1 cellular context compared by ENCODE assay signal in the genomic region with DNA sequence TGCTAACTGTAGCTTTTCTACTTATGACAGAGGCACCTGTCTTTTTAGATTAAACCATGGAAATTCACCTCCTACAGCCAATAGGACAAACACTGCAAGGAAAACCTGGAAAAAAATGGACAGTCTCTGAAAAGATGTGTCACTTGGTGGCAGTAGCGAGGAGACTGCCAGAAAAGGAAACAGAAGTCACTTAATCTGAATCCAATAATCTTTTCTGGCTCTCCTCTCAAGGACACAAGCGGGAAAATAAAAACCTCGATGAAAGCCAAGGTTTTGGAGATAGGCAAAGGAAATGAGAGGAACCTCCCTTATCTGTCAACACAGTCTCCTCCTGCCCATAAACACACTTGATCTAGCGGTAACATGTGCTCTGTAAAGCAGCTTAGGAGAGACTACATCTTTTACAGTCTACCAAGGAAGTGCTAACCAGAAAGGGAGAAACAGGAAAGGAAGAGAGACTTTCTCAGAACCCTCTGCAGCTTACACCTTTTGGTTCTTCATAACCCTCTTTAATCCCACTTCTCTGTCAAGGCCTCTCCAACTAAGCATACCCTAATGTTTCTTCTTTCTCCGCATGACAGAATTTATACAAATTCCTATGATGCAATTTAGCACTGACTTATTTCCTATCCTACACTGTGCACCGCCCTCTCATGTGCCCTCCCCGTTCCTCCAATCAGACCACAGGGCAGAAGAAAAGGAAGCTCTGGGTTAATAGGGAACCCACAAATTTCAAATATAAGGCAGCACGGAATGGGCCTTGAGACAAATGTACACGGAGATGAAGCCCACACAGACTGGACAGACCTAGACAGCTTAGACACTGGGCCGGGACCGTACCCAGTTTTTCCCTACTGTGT.
TF ChIP-seq lines count a peak whose summit lies in the region.

No MANE protein-coding gene starts in this region.

TF ChIP-seq in HepG2, 621 proteins besides CTCF, POLR2A, EP300 and RAD21 (continued from another document and continues in another):
- TF ChIP-seq, protein P1, sequence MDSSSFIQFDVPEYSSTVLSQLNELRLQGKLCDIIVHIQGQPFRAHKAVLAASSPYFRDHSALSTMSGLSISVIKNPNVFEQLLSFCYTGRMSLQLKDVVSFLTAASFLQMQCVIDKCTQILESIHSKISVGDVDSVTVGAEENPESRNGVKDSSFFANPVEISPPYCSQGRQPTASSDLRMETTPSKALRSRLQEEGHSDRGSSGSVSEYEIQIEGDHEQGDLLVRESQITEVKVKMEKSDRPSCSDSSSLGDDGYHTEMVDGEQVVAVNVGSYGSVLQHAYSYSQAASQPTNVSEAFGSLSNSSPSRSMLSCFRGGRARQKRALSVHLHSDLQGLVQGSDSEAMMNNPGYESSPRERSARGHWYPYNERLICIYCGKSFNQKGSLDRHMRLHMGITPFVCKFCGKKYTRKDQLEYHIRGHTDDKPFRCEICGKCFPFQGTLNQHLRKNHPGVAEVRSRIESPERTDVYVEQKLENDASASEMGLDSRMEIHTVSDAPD (CRISPR knock-in tag; IDR thresholded peaks at IDR 0.05) = no peak
- no peak for TF ChIP-seq ZNF350 (CRISPR knock-in tag; IDR thresholded peaks at IDR 0.05; ENCODE audit: borderline replicate concordance, low read depth)
- no peak for TF ChIP-seq ZNF20 (CRISPR knock-in tag; IDR thresholded peaks at IDR 0.05)
- TF ChIP-seq, protein P2, sequence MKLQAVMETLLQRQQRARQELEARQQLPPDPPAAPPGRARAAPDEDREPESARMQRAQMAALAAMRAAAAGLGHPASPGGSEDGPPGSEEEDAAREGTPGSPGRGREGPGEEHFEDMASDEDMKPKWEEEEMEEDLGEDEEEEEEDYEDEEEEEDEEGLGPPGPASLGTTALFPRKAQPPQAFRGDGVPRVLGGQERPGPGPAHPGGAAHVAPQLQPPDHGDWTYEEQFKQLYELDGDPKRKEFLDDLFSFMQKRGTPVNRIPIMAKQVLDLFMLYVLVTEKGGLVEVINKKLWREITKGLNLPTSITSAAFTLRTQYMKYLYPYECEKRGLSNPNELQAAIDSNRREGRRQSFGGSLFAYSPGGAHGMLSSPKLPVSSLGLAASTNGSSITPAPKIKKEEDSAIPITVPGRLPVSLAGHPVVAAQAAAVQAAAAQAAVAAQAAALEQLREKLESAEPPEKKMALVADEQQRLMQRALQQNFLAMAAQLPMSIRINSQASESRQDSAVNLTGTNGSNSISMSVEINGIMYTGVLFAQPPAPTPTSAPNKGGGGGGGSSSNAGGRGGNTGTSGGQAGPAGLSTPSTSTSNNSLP (IDR thresholded peaks at IDR 0.05; ENCODE audit: low read depth, low read length) = peak; percentile 53; the same call in 1 of the 2 replicates
- TF ChIP-seq FOXJ3 (CRISPR knock-in tag; IDR thresholded peaks at IDR 0.05; ENCODE audit: borderline replicate concordance) = 0 out of 2 replicates have a peak, but pooled peaks have one; percentile 15
- TF ChIP-seq CHD4 (IDR thresholded peaks at IDR 0.05; ENCODE audit: borderline replicate concordance, low read length) = no peak
- TF ChIP-seq, protein P3, sequence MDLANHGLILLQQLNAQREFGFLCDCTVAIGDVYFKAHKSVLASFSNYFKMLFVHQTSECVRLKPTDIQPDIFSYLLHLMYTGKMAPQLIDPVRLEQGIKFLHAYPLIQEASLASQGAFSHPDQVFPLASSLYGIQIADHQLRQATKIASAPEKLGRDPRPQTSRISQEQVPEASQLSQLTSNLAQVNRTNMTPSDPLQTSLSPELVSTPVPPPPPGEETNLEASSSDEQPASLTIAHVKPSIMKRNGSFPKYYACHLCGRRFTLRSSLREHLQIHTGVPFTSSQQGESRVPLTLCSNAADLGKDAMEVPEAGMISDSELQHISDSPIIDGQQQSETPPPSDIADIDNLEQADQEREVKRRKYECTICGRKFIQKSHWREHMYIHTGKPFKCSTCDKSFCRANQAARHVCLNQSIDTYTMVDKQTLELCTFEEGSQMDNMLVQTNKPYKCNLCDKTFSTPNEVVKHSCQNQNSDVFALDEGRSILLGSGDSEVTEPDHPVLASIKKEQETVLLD (CRISPR knock-in tag; IDR thresholded peaks at IDR 0.05; ENCODE audit: low read depth) = no peak
- TF ChIP-seq RARG (CRISPR knock-in tag; IDR thresholded peaks at IDR 0.05; ENCODE audit: low read depth) = no peak
- TF ChIP-seq TEAD3 (CRISPR knock-in tag; optimal IDR thresholded peaks at IDR 0.05; ENCODE audit: borderline replicate concordance) = no peak
- TF ChIP-seq, protein P4, sequence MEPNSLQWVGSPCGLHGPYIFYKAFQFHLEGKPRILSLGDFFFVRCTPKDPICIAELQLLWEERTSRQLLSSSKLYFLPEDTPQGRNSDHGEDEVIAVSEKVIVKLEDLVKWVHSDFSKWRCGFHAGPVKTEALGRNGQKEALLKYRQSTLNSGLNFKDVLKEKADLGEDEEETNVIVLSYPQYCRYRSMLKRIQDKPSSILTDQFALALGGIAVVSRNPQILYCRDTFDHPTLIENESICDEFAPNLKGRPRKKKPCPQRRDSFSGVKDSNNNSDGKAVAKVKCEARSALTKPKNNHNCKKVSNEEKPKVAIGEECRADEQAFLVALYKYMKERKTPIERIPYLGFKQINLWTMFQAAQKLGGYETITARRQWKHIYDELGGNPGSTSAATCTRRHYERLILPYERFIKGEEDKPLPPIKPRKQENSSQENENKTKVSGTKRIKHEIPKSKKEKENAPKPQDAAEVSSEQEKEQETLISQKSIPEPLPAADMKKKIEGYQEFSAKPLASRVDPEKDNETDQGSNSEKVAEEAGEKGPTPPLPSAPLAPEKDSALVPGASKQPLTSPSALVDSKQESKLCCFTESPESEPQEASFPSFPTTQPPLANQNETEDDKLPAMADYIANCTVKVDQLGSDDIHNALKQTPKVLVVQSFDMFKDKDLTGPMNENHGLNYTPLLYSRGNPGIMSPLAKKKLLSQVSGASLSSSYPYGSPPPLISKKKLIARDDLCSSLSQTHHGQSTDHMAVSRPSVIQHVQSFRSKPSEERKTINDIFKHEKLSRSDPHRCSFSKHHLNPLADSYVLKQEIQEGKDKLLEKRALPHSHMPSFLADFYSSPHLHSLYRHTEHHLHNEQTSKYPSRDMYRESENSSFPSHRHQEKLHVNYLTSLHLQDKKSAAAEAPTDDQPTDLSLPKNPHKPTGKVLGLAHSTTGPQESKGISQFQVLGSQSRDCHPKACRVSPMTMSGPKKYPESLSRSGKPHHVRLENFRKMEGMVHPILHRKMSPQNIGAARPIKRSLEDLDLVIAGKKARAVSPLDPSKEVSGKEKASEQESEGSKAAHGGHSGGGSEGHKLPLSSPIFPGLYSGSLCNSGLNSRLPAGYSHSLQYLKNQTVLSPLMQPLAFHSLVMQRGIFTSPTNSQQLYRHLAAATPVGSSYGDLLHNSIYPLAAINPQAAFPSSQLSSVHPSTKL (CRISPR knock-in tag; IDR thresholded peaks at IDR 0.05) = no peak
- TF ChIP-seq, protein P5, sequence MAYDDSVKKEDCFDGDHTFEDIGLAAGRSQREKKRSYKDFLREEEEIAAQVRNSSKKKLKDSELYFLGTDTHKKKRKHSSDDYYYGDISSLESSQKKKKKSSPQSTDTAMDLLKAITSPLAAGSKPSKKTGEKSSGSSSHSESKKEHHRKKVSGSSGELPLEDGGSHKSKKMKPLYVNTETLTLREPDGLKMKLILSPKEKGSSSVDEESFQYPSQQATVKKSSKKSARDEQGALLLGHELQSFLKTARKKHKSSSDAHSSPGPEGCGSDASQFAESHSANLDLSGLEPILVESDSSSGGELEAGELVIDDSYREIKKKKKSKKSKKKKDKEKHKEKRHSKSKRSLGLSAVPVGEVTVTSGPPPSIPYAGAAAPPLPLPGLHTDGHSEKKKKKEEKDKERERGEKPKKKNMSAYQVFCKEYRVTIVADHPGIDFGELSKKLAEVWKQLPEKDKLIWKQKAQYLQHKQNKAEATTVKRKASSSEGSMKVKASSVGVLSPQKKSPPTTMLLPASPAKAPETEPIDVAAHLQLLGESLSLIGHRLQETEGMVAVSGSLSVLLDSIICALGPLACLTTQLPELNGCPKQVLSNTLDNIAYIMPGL (CRISPR knock-in tag; IDR thresholded peaks at IDR 0.05; ENCODE audit: borderline replicate concordance in 1 of 2, low read depth in 1 of 2) = peak; percentile 29 to 39; a peak in 2 of 4 replicates
- no peak for TF ChIP-seq KLF12 (CRISPR knock-in tag; IDR thresholded peaks at IDR 0.05; ENCODE audit: borderline replicate concordance)
- TF ChIP-seq, protein P6, sequence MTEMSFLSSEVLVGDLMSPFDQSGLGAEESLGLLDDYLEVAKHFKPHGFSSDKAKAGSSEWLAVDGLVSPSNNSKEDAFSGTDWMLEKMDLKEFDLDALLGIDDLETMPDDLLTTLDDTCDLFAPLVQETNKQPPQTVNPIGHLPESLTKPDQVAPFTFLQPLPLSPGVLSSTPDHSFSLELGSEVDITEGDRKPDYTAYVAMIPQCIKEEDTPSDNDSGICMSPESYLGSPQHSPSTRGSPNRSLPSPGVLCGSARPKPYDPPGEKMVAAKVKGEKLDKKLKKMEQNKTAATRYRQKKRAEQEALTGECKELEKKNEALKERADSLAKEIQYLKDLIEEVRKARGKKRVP (CRISPR knock-in tag; IDR thresholded peaks at IDR 0.05) = no peak
- TF ChIP-seq, protein P7, sequence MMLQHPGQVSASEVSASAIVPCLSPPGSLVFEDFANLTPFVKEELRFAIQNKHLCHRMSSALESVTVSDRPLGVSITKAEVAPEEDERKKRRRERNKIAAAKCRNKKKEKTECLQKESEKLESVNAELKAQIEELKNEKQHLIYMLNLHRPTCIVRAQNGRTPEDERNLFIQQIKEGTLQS (CRISPR knock-in tag; IDR thresholded peaks at IDR 0.05) = no peak
- no peak for TF ChIP-seq HOXA5 (CRISPR knock-in tag; IDR thresholded peaks at IDR 0.05)
- TF ChIP-seq, protein P8, sequence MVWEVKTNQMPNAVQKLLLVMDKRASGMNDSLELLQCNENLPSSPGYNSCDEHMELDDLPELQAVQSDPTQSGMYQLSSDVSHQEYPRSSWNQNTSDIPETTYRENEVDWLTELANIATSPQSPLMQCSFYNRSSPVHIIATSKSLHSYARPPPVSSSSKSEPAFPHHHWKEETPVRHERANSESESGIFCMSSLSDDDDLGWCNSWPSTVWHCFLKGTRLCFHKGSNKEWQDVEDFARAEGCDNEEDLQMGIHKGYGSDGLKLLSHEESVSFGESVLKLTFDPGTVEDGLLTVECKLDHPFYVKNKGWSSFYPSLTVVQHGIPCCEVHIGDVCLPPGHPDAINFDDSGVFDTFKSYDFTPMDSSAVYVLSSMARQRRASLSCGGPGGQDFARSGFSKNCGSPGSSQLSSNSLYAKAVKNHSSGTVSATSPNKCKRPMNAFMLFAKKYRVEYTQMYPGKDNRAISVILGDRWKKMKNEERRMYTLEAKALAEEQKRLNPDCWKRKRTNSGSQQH (CRISPR knock-in tag; IDR thresholded peaks at IDR 0.05; ENCODE audit: low read depth) = no peak
- TF ChIP-seq, protein P9, sequence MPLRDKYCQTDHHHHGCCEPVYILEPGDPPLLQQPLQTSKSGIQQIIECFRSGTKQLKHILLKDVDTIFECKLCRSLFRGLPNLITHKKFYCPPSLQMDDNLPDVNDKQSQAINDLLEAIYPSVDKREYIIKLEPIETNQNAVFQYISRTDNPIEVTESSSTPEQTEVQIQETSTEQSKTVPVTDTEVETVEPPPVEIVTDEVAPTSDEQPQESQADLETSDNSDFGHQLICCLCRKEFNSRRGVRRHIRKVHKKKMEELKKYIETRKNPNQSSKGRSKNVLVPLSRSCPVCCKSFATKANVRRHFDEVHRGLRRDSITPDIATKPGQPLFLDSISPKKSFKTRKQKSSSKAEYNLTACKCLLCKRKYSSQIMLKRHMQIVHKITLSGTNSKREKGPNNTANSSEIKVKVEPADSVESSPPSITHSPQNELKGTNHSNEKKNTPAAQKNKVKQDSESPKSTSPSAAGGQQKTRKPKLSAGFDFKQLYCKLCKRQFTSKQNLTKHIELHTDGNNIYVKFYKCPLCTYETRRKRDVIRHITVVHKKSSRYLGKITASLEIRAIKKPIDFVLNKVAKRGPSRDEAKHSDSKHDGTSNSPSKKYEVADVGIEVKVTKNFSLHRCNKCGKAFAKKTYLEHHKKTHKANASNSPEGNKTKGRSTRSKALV (CRISPR knock-in tag; IDR thresholded peaks at IDR 0.05) = no peak
- TF ChIP-seq, protein P10, sequence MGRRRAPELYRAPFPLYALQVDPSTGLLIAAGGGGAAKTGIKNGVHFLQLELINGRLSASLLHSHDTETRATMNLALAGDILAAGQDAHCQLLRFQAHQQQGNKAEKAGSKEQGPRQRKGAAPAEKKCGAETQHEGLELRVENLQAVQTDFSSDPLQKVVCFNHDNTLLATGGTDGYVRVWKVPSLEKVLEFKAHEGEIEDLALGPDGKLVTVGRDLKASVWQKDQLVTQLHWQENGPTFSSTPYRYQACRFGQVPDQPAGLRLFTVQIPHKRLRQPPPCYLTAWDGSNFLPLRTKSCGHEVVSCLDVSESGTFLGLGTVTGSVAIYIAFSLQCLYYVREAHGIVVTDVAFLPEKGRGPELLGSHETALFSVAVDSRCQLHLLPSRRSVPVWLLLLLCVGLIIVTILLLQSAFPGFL (CRISPR knock-in tag; IDR thresholded peaks at IDR 0.05) = no peak
- TF ChIP-seq RARA (CRISPR knock-in tag; IDR thresholded peaks at IDR 0.05) = no peak
